ENCODE assay signal across 9 cellular contexts in the genomic region with DNA sequence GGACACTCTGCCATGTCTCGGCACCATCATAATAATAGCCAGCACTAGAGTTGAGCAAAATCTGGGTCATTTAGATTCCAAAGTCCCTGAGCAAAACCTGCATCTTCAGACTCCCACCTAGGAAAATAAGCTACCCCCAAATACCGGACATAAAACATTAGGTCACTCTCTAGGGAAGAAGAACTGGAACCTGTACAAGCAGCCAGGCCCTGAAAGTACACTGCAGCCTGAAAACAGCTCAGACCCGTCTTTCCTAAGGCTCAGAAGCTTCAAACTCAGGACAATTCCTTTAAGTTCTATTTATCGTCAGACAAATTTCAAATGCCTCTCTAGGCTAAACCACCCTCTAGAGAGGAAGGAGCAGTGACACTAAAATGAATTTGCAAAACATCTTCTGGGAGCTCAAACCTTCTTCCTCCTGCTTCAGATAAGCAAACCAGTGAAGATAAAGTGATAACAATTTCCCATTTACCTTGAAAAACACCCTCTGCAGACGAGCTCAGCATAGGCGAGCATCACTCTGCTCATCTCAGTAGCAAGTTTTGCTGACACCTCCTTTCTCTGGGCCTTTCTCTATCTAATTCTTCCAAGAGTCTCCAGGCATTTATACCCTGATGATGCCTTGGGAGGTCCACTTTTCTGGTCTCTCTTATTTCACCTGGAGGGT. TPM values are rescaled to one million over a fixed set of nuclear protein-coding genes. Genes with fewer than 3 reads are reported as not detected.
A peak's percentile ranks its signal among the peaks of the same experiment; 100 is the strongest.
DNase-seq lines count a peak whose midpoint lies in the region; TF ChIP-seq lines count a peak whose summit lies in the region.
"Had no signal": no experiment of that assay in that cellular context is flagged by ENCODE, and none has a peak within 500 bp of the region (broad histone marks: within the 10 kb centered on the region; RNA-seq: fewer than 3 reads in every experiment).

No MANE protein-coding gene starts in this region.

- H3K9me3 ChIP-seq in OCI-LY7 (ENCODE audit: low read length) = no peaks in the 10 kb centered on the region
- no peaks in the 10 kb centered on the region for H3K9me3 ChIP-seq in stomach

- H3K79me2 ChIP-seq in OCI-LY7 (ENCODE audit: insufficient read depth, low read depth, low read length) = peaks cover 22% of the 10 kb centered on the region; the same call in 1 of the 2 replicates

- no peaks in the 10 kb centered on the region for H3K9me2 ChIP-seq in OCI-LY7 (ENCODE audit: insufficient read depth, low read length)

- peaks cover 12% of the 10 kb centered on the region for H3K36me3 ChIP-seq in OCI-LY7 (ENCODE audit: insufficient read depth, low read length)
- H3K36me3 ChIP-seq in stomach = peaks cover 0 to 10% (median 3%) of the 10 kb centered on the region in 4 donors

- TF ChIP-seq EP300 in stomach (IDR thresholded peaks at IDR 0.05) = no peak

- no peaks in the 10 kb centered on the region for H3K9me3 Mint-ChIP-seq in glutamatergic neuron (ENCODE audit: unreplicated experiment)

- peak overlapping the region; percentile 38 for H3K4me3 ChIP-seq in OCI-LY7 (ENCODE audit: low read depth, low read length, poor library complexity, severe bottlenecking)
- H3K4me3 ChIP-seq in stomach = peak overlapping the region in 1 of 4 donors; percentile 6

- H2AFZ ChIP-seq in OCI-LY7 (ENCODE audit: low read length) = peak overlapping the region; percentile 67; the same call in 1 of the 2 replicates

- H3K4me2 ChIP-seq in OCI-LY7 (ENCODE audit: low read length) = peak overlapping the region; percentile 59

- H3K27me3 Mint-ChIP-seq in glutamatergic neuron (ENCODE audit: unreplicated experiment) = peaks cover 2% of the 10 kb centered on the region

- POLR2A ChIA-PET in OCI-LY7 (lab: Charles Lee) = interaction anchor here (0.6 to 1.5 kb wide), 16 partner anchors 8 to 1511 kb away, joined by 3 to 8 read pairs (median 4); no protein-coding TSS in a partner anchor

- intact Hi-C loops in OCI-LY7 (cut with micrococcal nuclease; ENCODE audit: unreplicated experiment) (loop anchor here (2.0 kb wide), 1 partner anchor 33 kb away; a partner anchor contains a TSS), stomach (cut with DNase I; ENCODE audit: low total_unique reads) (no loop called here)

- CTCF ChIA-PET in OCI-LY7 (lab: Charles Lee; ENCODE audit: unreplicated experiment) = no interaction called here

- H3K27ac ChIP-seq in OCI-LY7 (ENCODE audit: low read depth, low read length, poor library complexity, severe bottlenecking) (peak overlapping the region; percentile 2), stomach (peak overlapping the region; percentile 62 to 86 (median 83))

- no peaks in the 10 kb centered on the region for H4K20me1 ChIP-seq in OCI-LY7 (ENCODE audit: insufficient read depth, low read length)

- TF ChIP-seq POLR2A in stomach (IDR thresholded peaks at IDR 0.05) = no peak

- peak overlapping the region; percentile 4 for H3K4me3 Mint-ChIP-seq in glutamatergic neuron (ENCODE audit: unreplicated experiment)

- H3K4me1 ChIP-seq in OCI-LY7 (ENCODE audit: insufficient read depth, low read length, poor library complexity, severe bottlenecking) (peaks cover 37% of the 10 kb centered on the region), stomach (peaks cover 33 to 88% (median 60%) of the 10 kb centered on the region in 4 donors)

- peak; percentile 15 for DNase-seq in activated CD4-positive, alpha-beta T cell treated with anti-CD3 and anti-CD28 coated beads for 48 hours
- DNase-seq in activated CD4-positive, alpha-beta T cell treated with anti-CD3 and anti-CD28 coated beads, Interleukin-2, amount 50 U/mL, for 48 hours = no peak
- DNase-seq in OCI-LY7 (ENCODE audit: low spot score) = peak; percentile 13
- no peak for DNase-seq in glutamatergic neuron
- no peak for DNase-seq in stomach
- no peak for DNase-seq in kidney glomerular epithelial cell (lab: John Stamatoyannopoulos, UW)
- DNase-seq in D341Med (ENCODE audit: low spot score) = no peak
- no peak for DNase-seq in amniotic stem cell (lab: John Stamatoyannopoulos, UW)
- DNase-seq: NCI-H446 treated with DMSO at 0.1 percent for 48 hours had no signal

- no TSS peak for BruUV-seq in OCI-LY7 (replicated peaks; lab: Mats Ljungman, UMichigan)

- no peak for TF ChIP-seq CTCF in OCI-LY7 (conservative IDR thresholded peaks at IDR 0.05; ENCODE audit: low read length)
- TF ChIP-seq CTCF in glutamatergic neuron (IDR thresholded peaks at IDR 0.05; ENCODE audit: partially characterized antibody, unreplicated experiment) = no peak
- TF ChIP-seq CTCF in stomach (IDR thresholded peaks at IDR 0.05) = no peak

- H3K4me1 Mint-ChIP-seq in glutamatergic neuron (ENCODE audit: low read depth, unreplicated experiment) = peaks cover 24% of the 10 kb centered on the region

- H3K36me3 Mint-ChIP-seq in glutamatergic neuron (ENCODE audit: unreplicated experiment) = no peaks in the 10 kb centered on the region

- no peaks in the 10 kb centered on the region for H3K27me3 ChIP-seq in stomach

- H3K27ac Mint-ChIP-seq in glutamatergic neuron (ENCODE audit: unreplicated experiment) = peak overlapping the region; percentile 44

- WGBS in stomach, 5 donors = 37 to 62% (median 56%) methylated on average over 6 of the region's 6 CpGs

RNA-seq across cellular contexts. Expression of a gene that starts 34.0 kb away (rescaled TPM):
- total RNA-seq in OCI-LY7 (2014; rRNA removed; shearing (Covaris generic)) = 19.0 and 24.2 TPM in 2 replicates
- 78.3 and 103 TPM in 2 replicates for total RNA-seq in OCI-LY7 (2022)
- total RNA-seq in glutamatergic neuron (ENCODE audit: unreplicated experiment) = 41.2 TPM
- 10 to 100 TPM in 3 of 5 donors, 1 to 10 TPM in 2; 1.2 to 42.8 (median 13.3) TPM for total RNA-seq in stomach
- polyA plus RNA-seq in stomach = 1 to 10 TPM; 3.3 to 4.1 (median 3.4) TPM

Comparison
In these comparisons a context has a peak if more than half of its experiments do, and no peak if none do; other contexts are left out.
1. DNase-seq: peak in activated CD4-positive, alpha-beta T cell treated with anti-CD3 and anti-CD28 coated beads for 48 hours (single experiment) and OCI-LY7 (single experiment); none in activated CD4-positive, alpha-beta T cell treated with anti-CD3 and anti-CD28 coated beads, Interleukin-2, amount 50 U/mL, for 48 hours (0 of 2), glutamatergic neuron (single experiment), stomach (single experiment), kidney glomerular epithelial cell (single experiment), D341Med (single experiment) and amniotic stem cell (single experiment).